Comparison of ENCODE assay signal across 14 cellular contexts in genomic region chr15:96126859-96127258, GRCh38.
DNase-seq lines count a peak whose midpoint lies in the region; ATAC-seq, FAIRE-seq and TF ChIP-seq lines count a peak whose summit lies in the region.
"Had no signal": no experiment of that assay in that cellular context is flagged by ENCODE, and none has a peak within 500 bp of the region (broad histone marks: within the 10 kb centered on the region; RNA-seq: fewer than 3 reads in every experiment).

No MANE protein-coding gene starts in this region.

- CTCF ChIA-PET in activated naive CD4-positive, alpha-beta T cell treated with anti-CD3 and anti-CD28 coated beads for 36 hours (lab: Charles Lee): no interaction called here
- CTCF ChIA-PET in H1 (lab: Charles Lee; ENCODE audit: partially characterized antibody): interaction anchor here (0.6 to 2.0 kb wide), 6 partner anchors 9 to 413 kb away, joined by 3 to 5 read pairs (median 4); no protein-coding TSS in a partner anchor

- H4K8ac ChIP-seq in H1 (ENCODE audit: extremely low read depth, insufficient read depth, low read length) (no peak overlapping the region), mesenchymal stem cell (ENCODE audit: low read length) (no peak overlapping the region)

- peak; percentile 48 to 58 for TF ChIP-seq RAD21 in H1 (IDR thresholded peaks at IDR 0.05 in 1 of 2, conservative IDR thresholded peaks at IDR 0.05 in 1 of 2; ENCODE audit: low read depth in 2 of 2, low read length in 2 of 2)

- TF ChIP-seq EP300 in H1 (IDR thresholded peaks at IDR 0.05; ENCODE audit: borderline replicate concordance in 1 of 2, low read depth in 2 of 2, low read length in 2 of 2): no peak

- no peaks in the 10 kb centered on the region for H3K36me3 Mint-ChIP-seq in activated naive CD4-positive, alpha-beta T cell treated with anti-CD3 and anti-CD28 coated beads, Interleukin-2, amount 50 U/mL, for 24 hours
- no peaks in the 10 kb centered on the region for H3K36me3 Mint-ChIP-seq in activated naive CD4-positive, alpha-beta T cell treated with anti-CD3 and anti-CD28 coated beads for 36 hours (ENCODE audit: low read depth)

- H2BK15ac ChIP-seq in H1 (ENCODE audit: low read length) (no peak overlapping the region), mesenchymal stem cell (ENCODE audit: low read depth, poor library complexity, severe bottlenecking) (no peak overlapping the region)

- H3K14ac ChIP-seq in H1 (ENCODE audit: insufficient read length) (no peak overlapping the region), mesenchymal stem cell (ENCODE audit: low read length in 2 of 2) (no peak overlapping the region)

- H4K20me1 ChIP-seq in H1 (replicated peaks in 1 of 2; ENCODE audit: control insufficient read depth in 1 of 2, insufficient read depth in 2 of 2, low read length in 2 of 2): no peaks in the 10 kb centered on the region

- in situ Hi-C loops in G401 (cut with HindIII; ENCODE audit: low sequenced_read_pairs): no loop called here

- H3K4me1 ChIP-seq in H1 (replicated peaks in 1 of 4; ENCODE audit: control insufficient read depth in 3 of 4, insufficient read depth in 4 of 4, low read length in 3 of 4) (no peaks in the 10 kb centered on the region), mesenchymal stem cell (ENCODE audit: control insufficient read depth, insufficient read depth, low read depth, low read length) (peaks cover 3% of the 10 kb centered on the region)
- H3K4me1 ChIP-seq: HAP-1 had no signal

- H3K27ac ChIP-seq in H1 (ENCODE audit: low read depth, low read length) (no peak overlapping the region), mesenchymal stem cell (ENCODE audit: low read length, poor library complexity, severe bottlenecking) (no peak overlapping the region)
- H3K27ac ChIP-seq: 22Rv1, HL-60 had no signal

- H3K9me3 Mint-ChIP-seq in activated naive CD4-positive, alpha-beta T cell treated with anti-CD3 and anti-CD28 coated beads, Interleukin-2, amount 50 U/mL, for 24 hours: no peaks in the 10 kb centered on the region
- no peaks in the 10 kb centered on the region for H3K9me3 Mint-ChIP-seq in activated naive CD4-positive, alpha-beta T cell treated with anti-CD3 and anti-CD28 coated beads for 36 hours

- H3K9me3 ChIP-seq in H1 (ENCODE audit: insufficient read depth in 2 of 2, low read depth in 1 of 2, low read length in 1 of 2) (no peaks in the 10 kb centered on the region), mesenchymal stem cell (ENCODE audit: control insufficient read depth, low read length) (no peaks in the 10 kb centered on the region)
- H3K9me3 ChIP-seq: HAP-1 had no signal

- H2AFZ ChIP-seq in H1 (ENCODE audit: low read length) (no peak overlapping the region), mesenchymal stem cell (ENCODE audit: low read depth, low read length) (no peak overlapping the region)

- H3K4me3 ChIP-seq in H1 (ENCODE audit: extremely low read depth in 1 of 4, insufficient read depth in 2 of 4, low read depth in 3 of 4, low read length in 4 of 4) (no peak overlapping the region), mesenchymal stem cell (ENCODE audit: insufficient read depth in 1 of 2, low read depth in 1 of 2, low read length in 2 of 2) (no peak overlapping the region)
- H3K4me3 ChIP-seq: GM12878, HAP-1 had no signal

- H3K9ac ChIP-seq in H1 (replicated peaks in 1 of 4; ENCODE audit: extremely low read depth in 1 of 4, low read depth in 3 of 4, low read length in 3 of 4) (no peak overlapping the region), mesenchymal stem cell (ENCODE audit: low read length) (no peak overlapping the region)

- H3K79me1 ChIP-seq in H1 (ENCODE audit: low read depth, low read length): no peaks in the 10 kb centered on the region
- no peaks in the 10 kb centered on the region for H3K79me1 ChIP-seq in mesenchymal stem cell (replicated peaks; ENCODE audit: low read length, poor library complexity, severe bottlenecking)

- H3K27me3 ChIP-seq in H1 (replicated peaks in 1 of 4; ENCODE audit: control insufficient read depth in 3 of 4, extremely low read depth in 1 of 4, insufficient read depth in 3 of 4, low read length in 3 of 4) (no peaks in the 10 kb centered on the region), mesenchymal stem cell (ENCODE audit: control insufficient read depth in 1 of 2, insufficient read depth in 1 of 2, low read length in 2 of 2) (no peaks in the 10 kb centered on the region)

- no peak overlapping the region for H4K5ac ChIP-seq in H1 (ENCODE audit: insufficient read length, low read depth, low read length)

- TF ChIP-seq POLR2A in H1 (IDR thresholded peaks at IDR 0.05; ENCODE audit: control extremely low read depth in 1 of 2, low read depth in 2 of 2, low read length in 2 of 2): no peak

- no peak overlapping the region for H3K23ac ChIP-seq in H1 (ENCODE audit: insufficient read length)
- no peak overlapping the region for H3K23ac ChIP-seq in mesenchymal stem cell (ENCODE audit: low read length in 2 of 2)

- ATAC-seq in SK-N-SH treated with all-trans-retinoic acid at 6 μM for 48 hours: no peak
- ATAC-seq: GM12878 had no signal

- peak; percentile 33 to 56 (median 46) for TF ChIP-seq CTCF in H1 (IDR thresholded peaks at IDR 0.05; ENCODE audit: control extremely low read depth in 1 of 3, insufficient read depth in 1 of 3, low read depth in 1 of 3, low read length in 3 of 3)

- no peak overlapping the region for H2BK12ac ChIP-seq in H1 (ENCODE audit: low read depth, low read length)
- no peak overlapping the region for H2BK12ac ChIP-seq in mesenchymal stem cell (ENCODE audit: low read length in 2 of 2)

- H2BK120ac ChIP-seq in H1 (replicated peaks; ENCODE audit: low read depth, low read length) (no peak overlapping the region), mesenchymal stem cell (ENCODE audit: low read depth, low read length) (no peak overlapping the region)

- no peak overlapping the region for H3K4me2 ChIP-seq in H1 (ENCODE audit: insufficient read depth in 1 of 2, low read depth in 2 of 2, low read length in 2 of 2)
- H3K4me2 ChIP-seq in mesenchymal stem cell (ENCODE audit: low read length, poor library complexity, severe bottlenecking): no peak overlapping the region

- H3K36me3 ChIP-seq in H1 (ENCODE audit: control insufficient read depth in 2 of 4, insufficient read depth in 4 of 4, low read length in 3 of 4) (no peaks in the 10 kb centered on the region), mesenchymal stem cell (ENCODE audit: control insufficient read depth in 1 of 2, insufficient read depth in 2 of 2, low read depth in 1 of 2, low read length in 2 of 2) (peaks cover 0 to 4% of the 10 kb centered on the region in 2 experiments)
- H3K36me3 ChIP-seq: HAP-1 had no signal

- no peak for DNase-seq in activated naive CD4-positive, alpha-beta T cell treated with anti-CD3 and anti-CD28 coated beads for 36 hours
- DNase-seq in H1 (ENCODE audit: low read depth in 1 of 2, low spot score in 2 of 2): no peak
- DNase-seq in mesenchymal stem cell: no peak
- no peak for DNase-seq in G401 (ENCODE audit: low spot score)
- DNase-seq in OCI-M1 (lab: John Stamatoyannopoulos, UW): no peak
- DNase-seq: Calu3, DMS 273 treated with DMSO at 0.1 percent for 48 hours had no signal

- no peak overlapping the region for H4K91ac ChIP-seq in H1 (replicated peaks; ENCODE audit: insufficient read length, low read length)
- peak overlapping the region; percentile 44 for H4K91ac ChIP-seq in mesenchymal stem cell (ENCODE audit: low read length)

- no peak for FAIRE-seq in H1 (lab: Jason Lieb, UNC)
- FAIRE-seq: GM12878, GM18507 had no signal

- H3K4me1 Mint-ChIP-seq in activated naive CD4-positive, alpha-beta T cell treated with anti-CD3 and anti-CD28 coated beads, Interleukin-2, amount 50 U/mL, for 24 hours: no peaks in the 10 kb centered on the region
- no peaks in the 10 kb centered on the region for H3K4me1 Mint-ChIP-seq in activated naive CD4-positive, alpha-beta T cell treated with anti-CD3 and anti-CD28 coated beads for 36 hours (ENCODE audit: low read depth)

- POLR2A ChIA-PET in H1 (lab: Charles Lee; ENCODE audit: partially characterized antibody): no interaction called here

- no peak overlapping the region for H3K56ac ChIP-seq in H1 (replicated peaks; ENCODE audit: insufficient read length, low read depth, low read length)

- 100% methylated on average over 5 of the region's 5 CpGs; no CpG with 5 or more reads in 1 of the 2 experiments for WGBS in H1 (ENCODE audit: extremely low coverage in 1 of 2, insufficient coverage in 1 of 2, insufficient read length in 1 of 2, insufficient replicate concordance in 2 of 2, low coverage in 1 of 2, low lambda C conversion rate in 2 of 2, missing lambda C conversion rate in 1 of 2), 2 experiments
- 94% methylated on average over 5 of the region's 5 CpGs for WGBS in mesenchymal stem cell

- H2AK5ac ChIP-seq in H1 (ENCODE audit: low read depth, low read length): no peak overlapping the region
- peak overlapping the region; percentile 27 for H2AK5ac ChIP-seq in mesenchymal stem cell (ENCODE audit: low read length, severe bottlenecking)

- H2BK5ac ChIP-seq in H1 (ENCODE audit: low read depth, low read length): no peak overlapping the region
- H2BK5ac ChIP-seq in mesenchymal stem cell (ENCODE audit: low read depth, low read length, poor library complexity, severe bottlenecking): no peak overlapping the region

- H3K18ac ChIP-seq in H1 (ENCODE audit: extremely low read depth, low read length): no peak overlapping the region
- peak overlapping the region in 1 of 2 experiments; percentile 35 for H3K18ac ChIP-seq in mesenchymal stem cell (ENCODE audit: low read depth in 1 of 2, low read length in 2 of 2)

- intact Hi-C loops in activated naive CD4-positive, alpha-beta T cell treated with anti-CD3 and anti-CD28 coated beads for 36 hours (cut with micrococcal nuclease): no loop called here

- H3K4me3 Mint-ChIP-seq in activated naive CD4-positive, alpha-beta T cell treated with anti-CD3 and anti-CD28 coated beads, Interleukin-2, amount 50 U/mL, for 24 hours: no peak overlapping the region
- no peak overlapping the region for H3K4me3 Mint-ChIP-seq in activated naive CD4-positive, alpha-beta T cell treated with anti-CD3 and anti-CD28 coated beads for 36 hours

- H3K27me3 Mint-ChIP-seq in activated naive CD4-positive, alpha-beta T cell treated with anti-CD3 and anti-CD28 coated beads, Interleukin-2, amount 50 U/mL, for 24 hours: peaks cover 22% of the 10 kb centered on the region
- H3K27me3 Mint-ChIP-seq in activated naive CD4-positive, alpha-beta T cell treated with anti-CD3 and anti-CD28 coated beads for 36 hours (ENCODE audit: low read depth): peaks cover 14% of the 10 kb centered on the region

- H3K79me2 ChIP-seq in H1 (ENCODE audit: control insufficient read depth in 1 of 2, insufficient read depth in 2 of 2, low read length in 2 of 2): no peaks in the 10 kb centered on the region

- peak overlapping the region; percentile 30 for H3K27ac Mint-ChIP-seq in activated naive CD4-positive, alpha-beta T cell treated with anti-CD3 and anti-CD28 coated beads, Interleukin-2, amount 50 U/mL, for 24 hours
- H3K27ac Mint-ChIP-seq in activated naive CD4-positive, alpha-beta T cell treated with anti-CD3 and anti-CD28 coated beads for 36 hours: no peak overlapping the region

- no peaks in the 10 kb centered on the region for H3K23me2 ChIP-seq in H1 (ENCODE audit: low read depth, low read length)

- H3K4ac ChIP-seq in H1 (replicated peaks; ENCODE audit: insufficient read length, low read depth, low read length) (no peak overlapping the region), mesenchymal stem cell (ENCODE audit: low read depth in 1 of 2, low read length in 2 of 2) (no peak overlapping the region)

- H2BK20ac ChIP-seq in H1 (ENCODE audit: low read length): no peak overlapping the region
